ENCODE assay signal across 28 cellular contexts in the genomic region with DNA sequence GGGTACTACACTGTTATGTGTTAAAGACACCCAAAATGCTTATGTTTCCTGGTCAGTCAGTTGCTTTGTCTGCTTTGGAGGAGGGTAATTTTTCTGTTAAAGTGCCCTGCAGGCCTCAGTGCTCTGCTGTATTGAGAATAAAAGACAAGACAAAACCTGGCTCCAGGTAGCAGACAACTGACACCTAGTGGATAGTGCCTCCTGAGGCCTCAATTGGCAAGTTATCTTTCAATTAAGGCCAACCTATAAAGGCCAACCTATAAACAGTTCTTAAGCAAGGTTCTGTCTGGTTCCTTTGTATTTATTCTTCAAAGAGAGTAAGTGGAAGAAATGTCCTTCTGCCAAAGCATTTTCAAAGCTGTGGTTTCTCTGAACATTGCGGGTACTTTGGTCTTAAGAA.
DNase-seq lines count a peak whose midpoint lies in the region; FAIRE-seq and TF ChIP-seq lines count a peak whose summit lies in the region.
"Had no signal": no experiment of that assay in that cellular context is flagged by ENCODE, and none has a peak within 500 bp of the region (broad histone marks: within the 10 kb centered on the region; RNA-seq: fewer than 3 reads in every experiment).

No MANE protein-coding gene starts in this region.

- H3K4me1 ChIP-seq in osteoblast (ENCODE audit: insufficient read depth, low read length) = peaks cover 21% of the 10 kb centered on the region
- H3K4me1 ChIP-seq: SJCRH30 had no signal

- H3K9me3 ChIP-seq in osteoblast (ENCODE audit: low read depth, low read length) = no peaks in the 10 kb centered on the region
- H3K9me3 ChIP-seq: esophagus squamous epithelium, SJCRH30 had no signal

- H3K4me3 ChIP-seq in epithelial cell of esophagus (ENCODE audit: low read length) (no peak overlapping the region), osteoblast (ENCODE audit: insufficient read depth, low read length) (no peak overlapping the region)
- H3K4me3 ChIP-seq: ascending aorta, esophagus squamous epithelium, SJCRH30, skin epidermis had no signal

- no peak overlapping the region for H3K4me2 ChIP-seq in osteoblast (ENCODE audit: insufficient read depth, low read length)

- TF ChIP-seq CTCF in epithelial cell of esophagus (IDR thresholded peaks at IDR 0.05; ENCODE audit: insufficient read depth, low read depth, low read length, missing control alignments) (peak; percentile 59), osteoblast (IDR thresholded peaks at IDR 0.05; ENCODE audit: extremely low read depth, low read depth, low read length) (no peak)

- H3K79me2 ChIP-seq in osteoblast (ENCODE audit: insufficient read depth, low read length) = no peaks in the 10 kb centered on the region

- H2AFZ ChIP-seq in osteoblast (ENCODE audit: low read length) = peak overlapping the region; percentile 53

- no peak for FAIRE-seq in frontal cortex (lab: Jason Lieb, UNC)
- FAIRE-seq: D721Med, urothelium cell line had no signal

- no peaks in the 10 kb centered on the region for H3K27me3 ChIP-seq in osteoblast (ENCODE audit: insufficient read depth, low read length)
- H3K27me3 ChIP-seq: ascending aorta, esophagus squamous epithelium, SJCRH30 had no signal

- H3K36me3 ChIP-seq in osteoblast (ENCODE audit: insufficient read depth, low read length) = no peaks in the 10 kb centered on the region
- H3K36me3 ChIP-seq: ascending aorta, esophagus squamous epithelium, SJCRH30 had no signal

- DNase-seq in SIG-M5 treated with dmso at 0.1 percent for 504 hours (lab: John Stamatoyannopoulos, UW; ENCODE audit: unreplicated experiment) = peak; percentile 18
- DNase-seq in SIG-M5 (lab: John Stamatoyannopoulos, UW) = no peak
- peak; percentile 79 for DNase-seq in NCI-H69 (lab: John Stamatoyannopoulos, UW)
- peak; percentile 33 for DNase-seq in epithelial cell of esophagus (ENCODE audit: low read depth)
- no peak for DNase-seq in osteoblast (ENCODE audit: insufficient read length, low spot score, missing footprints)
- no peak for DNase-seq in NCI-H2227 treated with DMSO at 0.1 percent for 48 hours (lab: John Stamatoyannopoulos, UW)
- DNase-seq in frontal cortex (ENCODE audit: low spot score in 2 of 2) = no peak
- DNase-seq in DMS79 (lab: John Stamatoyannopoulos, UW) = no peak
- DNase-seq: ACHN; activated CD4-positive, alpha-beta T cell treated with anti-CD3 and anti-CD28 coated beads for 4 hours; C1 segment of cervical spinal cord; cerebellar nuclear complex; effector CD8-positive, alpha-beta T cell; esophagus squamous epithelium; mesenchymal stem cell; naive thymus-derived CD4-positive, alpha-beta T cell; NCI-H1105; NCI-H2171; NCI-H526 treated with DMSO at 0.1 percent for 48 hours; occipital lobe; OCI-M1; SJCRH30; stimulated activated CD4-positive, alpha-beta T cell treated with anti-CD3 and anti-CD28 coated beads, Interleukin-2, amount 100 ng/mL, for 24 hours; T-helper 1 cell had no signal

- no peaks in the 10 kb centered on the region for H4K20me1 ChIP-seq in osteoblast (ENCODE audit: insufficient read depth, low read length)

- no peak overlapping the region for H3K27ac ChIP-seq in osteoblast (ENCODE audit: low read depth, low read length)
- H3K27ac ChIP-seq: ascending aorta, esophagus squamous epithelium, SJCRH30, skin epidermis had no signal

Comparison
In these comparisons a context has a peak if more than half of its experiments do, and no peak if none do; other contexts are left out.
1. DNase-seq: peak in SIG-M5 treated with dmso at 0.1 percent for 504 hours (single experiment), NCI-H69 (single experiment) and epithelial cell of esophagus (single experiment); none in SIG-M5 (single experiment), osteoblast (single experiment), NCI-H2227 treated with DMSO at 0.1 percent for 48 hours (single experiment), frontal cortex (0 of 2) and DMS79 (single experiment).